24 cellular contexts compared by ENCODE assay signal in the genomic region with DNA sequence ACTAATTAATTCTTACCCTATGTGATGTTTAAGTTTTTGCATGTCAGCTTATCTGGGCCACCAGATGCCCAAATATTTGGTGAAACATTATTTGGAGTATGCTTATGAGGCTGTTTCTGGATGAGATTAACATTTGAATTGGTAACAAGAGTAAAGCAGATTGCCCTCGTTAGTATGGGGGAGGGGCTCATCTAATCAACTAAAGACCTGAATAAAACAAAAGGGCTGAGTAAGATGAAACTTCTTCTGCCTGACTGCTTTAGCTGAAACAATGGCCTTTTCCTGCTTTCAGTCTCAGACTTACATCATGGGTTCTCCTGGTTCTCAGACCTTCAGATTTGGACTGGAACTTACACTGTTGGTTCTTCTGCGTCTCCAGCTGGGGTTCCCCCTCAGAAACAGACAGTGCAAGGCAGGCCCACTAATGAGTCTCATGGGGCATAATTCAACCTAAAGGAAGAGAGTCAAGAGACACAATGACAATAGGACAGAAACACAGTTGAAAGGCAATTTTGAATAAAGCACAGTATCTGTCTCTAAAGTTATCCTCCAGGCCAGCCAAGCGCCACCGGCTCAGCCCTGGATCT.
"Had no signal": no experiment of that assay in that cellular context is flagged by ENCODE, and none has a peak within 500 bp of the region (broad histone marks: within the 10 kb centered on the region; RNA-seq: fewer than 3 reads in every experiment).

No MANE protein-coding gene starts in this region.

- H3K4me1 ChIP-seq: adrenal gland, ascending aorta, left ventricle myocardium inferior, psoas muscle, vagina had no signal

- H3K4me1 Mint-ChIP-seq: activated T-helper 17 cell treated with anti-CD3 and anti-CD28 coated beads, Interleukin-2, amount 50 U/mL, for 72 hours; naive thymus-derived CD4-positive, alpha-beta T cell had no signal

- H3K36me3 Mint-ChIP-seq: activated naive CD8-positive, alpha-beta T cell; naive thymus-derived CD4-positive, alpha-beta T cell; type B pancreatic cell had no signal

- DNase-seq: activated CD4-positive, alpha-beta T cell treated with anti-CD3 and anti-CD28 coated beads for 1 hour; activated CD4-positive, alpha-beta T cell treated with anti-CD3 and anti-CD28 coated beads, Interleukin-2, amount 50 U/mL, for 1 hour; activated naive CD4-positive, alpha-beta T cell; activated T-cell treated with anti-CD3 and anti-CD28 coated beads, Interleukin-2, amount 50 U/mL, for 1 hour; adrenal gland; brain microvascular endothelial cell; caudate nucleus; dermis blood vessel endothelial cell; effector memory CD4-positive, alpha-beta T cell; foreskin melanocyte; left ventricle myocardium inferior; naive thymus-derived CD4-positive, alpha-beta T cell; psoas muscle; right cardiac atrium; stimulated activated CD4-positive, alpha-beta T cell treated with anti-CD3 and anti-CD28 coated beads, Interleukin-4, amount 100 ng/mL, for 24 hours; stimulated activated naive CD4-positive, alpha-beta T cell treated with Interleukin-2 at 50 U/mL for 16 hours; WERI-Rb-1 had no signal

- H3K36me3 ChIP-seq: adrenal gland, ascending aorta, brain microvascular endothelial cell, left ventricle myocardium inferior, thoracic aorta, vagina, WERI-Rb-1 had no signal

- ATAC-seq: activated T-helper 17 cell treated with anti-CD3 and anti-CD28 coated beads, Interleukin-2, amount 50 U/mL, for 72 hours; esophagus mucosa; naive thymus-derived CD4-positive, alpha-beta T cell; psoas muscle; right cardiac atrium had no signal

- H3K27ac Mint-ChIP-seq: activated naive CD8-positive, alpha-beta T cell; activated T-helper 17 cell treated with anti-CD3 and anti-CD28 coated beads, Interleukin-2, amount 50 U/mL, for 72 hours; naive thymus-derived CD4-positive, alpha-beta T cell; type B pancreatic cell had no signal

- H3K9me3 Mint-ChIP-seq: type B pancreatic cell had no signal

- H3K27me3 Mint-ChIP-seq: activated T-helper 17 cell treated with anti-CD3 and anti-CD28 coated beads, Interleukin-2, amount 50 U/mL, for 72 hours; type B pancreatic cell had no signal

- H3K27ac ChIP-seq: adrenal gland, ascending aorta, brain microvascular endothelial cell, left ventricle myocardium inferior, psoas muscle, thoracic aorta, vagina, WERI-Rb-1 had no signal

- H3K4me3 Mint-ChIP-seq: activated naive CD8-positive, alpha-beta T cell; activated T-helper 17 cell treated with anti-CD3 and anti-CD28 coated beads, Interleukin-2, amount 50 U/mL, for 72 hours; naive thymus-derived CD4-positive, alpha-beta T cell; type B pancreatic cell had no signal

- H3K4me3 ChIP-seq: adrenal gland, ascending aorta, left ventricle myocardium inferior, psoas muscle, thoracic aorta, vagina had no signal

- H3K27me3 ChIP-seq: adrenal gland, ascending aorta, brain microvascular endothelial cell, vagina had no signal
